1 cellular context compared by ENCODE assay signal in the genomic region with DNA sequence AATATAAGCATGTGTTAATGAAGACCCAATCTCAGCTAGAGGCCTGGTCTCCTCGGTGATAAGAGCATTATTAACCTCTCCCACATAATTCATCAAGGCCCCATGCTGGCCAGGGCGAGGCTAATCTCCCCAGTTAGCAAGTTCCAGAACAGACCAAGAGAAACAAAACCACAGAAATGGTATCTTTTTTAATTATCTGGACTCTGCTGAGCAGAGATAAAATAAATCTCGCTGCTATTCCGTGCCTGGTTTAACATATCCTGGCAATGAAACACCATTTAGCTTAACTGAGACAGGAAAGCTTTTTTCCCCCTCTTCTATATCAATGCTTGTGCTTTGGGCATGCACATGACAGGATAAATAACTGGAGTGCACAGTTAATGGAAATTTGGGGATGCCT.
TF ChIP-seq lines count a peak whose summit lies in the region.

No MANE protein-coding gene starts in this region.

TF ChIP-seq in GM23338, 12 proteins besides CTCF, POLR2A, EP300 and RAD21 (continued from another document):
- TF ChIP-seq REST (IDR thresholded peaks at IDR 0.05; ENCODE audit: unreplicated experiment), result no peak
- no peak for TF ChIP-seq ZNF114 (CRISPR knock-in tag; IDR thresholded peaks at IDR 0.05)
- TF ChIP-seq JUNB (IDR thresholded peaks at IDR 0.05; ENCODE audit: unreplicated experiment), result no peak
- TF ChIP-seq STAT1 (IDR thresholded peaks at IDR 0.05; ENCODE audit: unreplicated experiment), result no peak
- TF ChIP-seq EZH2 (IDR thresholded peaks at IDR 0.05; ENCODE audit: low read depth, unreplicated experiment), result no peak
- TF ChIP-seq POLR2AphosphoS5 (IDR thresholded peaks at IDR 0.05; ENCODE audit: low read depth), result no peak
- no peak for TF ChIP-seq CREB1 (CRISPR knock-in tag; IDR thresholded peaks at IDR 0.05; ENCODE audit: low read depth)
- TF ChIP-seq, protein P1, sequence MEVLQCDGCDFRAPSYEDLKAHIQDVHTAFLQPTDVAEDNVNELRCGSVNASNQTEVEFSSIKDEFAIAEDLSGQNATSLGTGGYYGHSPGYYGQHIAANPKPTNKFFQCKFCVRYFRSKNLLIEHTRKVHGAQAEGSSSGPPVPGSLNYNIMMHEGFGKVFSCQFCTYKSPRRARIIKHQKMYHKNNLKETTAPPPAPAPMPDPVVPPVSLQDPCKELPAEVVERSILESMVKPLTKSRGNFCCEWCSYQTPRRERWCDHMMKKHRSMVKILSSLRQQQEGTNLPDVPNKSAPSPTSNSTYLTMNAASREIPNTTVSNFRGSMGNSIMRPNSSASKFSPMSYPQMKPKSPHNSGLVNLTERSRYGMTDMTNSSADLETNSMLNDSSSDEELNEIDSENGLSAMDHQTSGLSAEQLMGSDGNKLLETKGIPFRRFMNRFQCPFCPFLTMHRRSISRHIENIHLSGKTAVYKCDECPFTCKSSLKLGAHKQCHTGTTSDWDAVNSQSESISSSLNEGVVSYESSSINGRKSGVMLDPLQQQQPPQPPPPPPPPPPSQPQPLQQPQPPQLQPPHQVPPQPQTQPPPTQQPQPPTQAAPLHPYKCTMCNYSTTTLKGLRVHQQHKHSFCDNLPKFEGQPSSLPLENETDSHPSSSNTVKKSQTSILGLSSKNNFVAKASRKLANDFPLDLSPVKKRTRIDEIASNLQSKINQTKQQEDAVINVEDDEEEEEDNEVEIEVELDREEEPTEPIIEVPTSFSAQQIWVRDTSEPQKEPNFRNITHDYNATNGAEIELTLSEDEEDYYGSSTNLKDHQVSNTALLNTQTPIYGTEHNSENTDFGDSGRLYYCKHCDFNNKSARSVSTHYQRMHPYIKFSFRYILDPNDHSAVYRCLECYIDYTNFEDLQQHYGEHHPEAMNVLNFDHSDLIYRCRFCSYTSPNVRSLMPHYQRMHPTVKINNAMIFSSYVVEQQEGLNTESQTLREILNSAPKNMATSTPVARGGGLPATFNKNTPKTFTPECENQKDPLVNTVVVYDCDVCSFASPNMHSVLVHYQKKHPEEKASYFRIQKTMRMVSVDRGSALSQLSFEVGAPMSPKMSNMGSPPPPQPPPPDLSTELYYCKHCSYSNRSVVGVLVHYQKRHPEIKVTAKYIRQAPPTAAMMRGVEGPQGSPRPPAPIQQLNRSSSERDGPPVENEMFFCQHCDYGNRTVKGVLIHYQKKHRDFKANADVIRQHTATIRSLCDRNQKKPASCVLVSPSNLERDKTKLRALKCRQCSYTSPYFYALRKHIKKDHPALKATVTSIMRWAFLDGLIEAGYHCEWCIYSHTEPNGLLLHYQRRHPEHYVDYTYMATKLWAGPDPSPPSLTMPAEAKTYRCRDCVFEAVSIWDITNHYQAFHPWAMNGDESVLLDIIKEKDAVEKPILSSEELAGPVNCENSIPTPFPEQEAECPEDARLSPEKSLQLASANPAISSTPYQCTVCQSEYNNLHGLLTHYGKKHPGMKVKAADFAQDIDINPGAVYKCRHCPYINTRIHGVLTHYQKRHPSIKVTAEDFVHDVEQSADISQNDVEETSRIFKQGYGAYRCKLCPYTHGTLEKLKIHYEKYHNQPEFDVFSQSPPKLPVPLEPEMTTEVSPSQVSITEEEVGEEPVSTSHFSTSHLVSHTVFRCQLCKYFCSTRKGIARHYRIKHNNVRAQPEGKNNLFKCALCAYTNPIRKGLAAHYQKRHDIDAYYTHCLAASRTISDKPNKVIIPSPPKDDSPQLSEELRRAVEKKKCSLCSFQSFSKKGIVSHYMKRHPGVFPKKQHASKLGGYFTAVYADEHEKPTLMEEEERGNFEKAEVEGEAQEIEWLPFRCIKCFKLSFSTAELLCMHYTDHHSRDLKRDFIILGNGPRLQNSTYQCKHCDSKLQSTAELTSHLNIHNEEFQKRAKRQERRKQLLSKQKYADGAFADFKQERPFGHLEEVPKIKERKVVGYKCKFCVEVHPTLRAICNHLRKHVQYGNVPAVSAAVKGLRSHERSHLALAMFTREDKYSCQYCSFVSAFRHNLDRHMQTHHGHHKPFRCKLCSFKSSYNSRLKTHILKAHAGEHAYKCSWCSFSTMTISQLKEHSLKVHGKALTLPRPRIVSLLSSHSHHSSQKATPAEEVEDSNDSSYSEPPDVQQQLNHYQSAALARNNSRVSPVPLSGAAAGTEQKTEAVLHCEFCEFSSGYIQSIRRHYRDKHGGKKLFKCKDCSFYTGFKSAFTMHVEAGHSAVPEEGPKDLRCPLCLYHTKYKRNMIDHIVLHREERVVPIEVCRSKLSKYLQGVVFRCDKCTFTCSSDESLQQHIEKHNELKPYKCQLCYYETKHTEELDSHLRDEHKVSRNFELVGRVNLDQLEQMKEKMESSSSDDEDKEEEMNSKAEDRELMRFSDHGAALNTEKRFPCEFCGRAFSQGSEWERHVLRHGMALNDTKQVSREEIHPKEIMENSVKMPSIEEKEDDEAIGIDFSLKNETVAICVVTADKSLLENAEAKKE (CRISPR knock-in tag; IDR thresholded peaks at IDR 0.05), result no peak
- TF ChIP-seq ETS1 (IDR thresholded peaks at IDR 0.05), result no peak
- no peak for TF ChIP-seq EZH2phosphoT487 (IDR thresholded peaks at IDR 0.05; ENCODE audit: unreplicated experiment)
